3 cellular contexts compared by ENCODE assay signal in genomic region chr10:15369642-15370211, GRCh38.
TF ChIP-seq lines count a peak whose summit lies in the region.

No MANE protein-coding gene starts in this region.

TF ChIP-seq in A549, 52 proteins besides CTCF, POLR2A, EP300 and RAD21:
- TF ChIP-seq SMC3 (IDR thresholded peaks at IDR 0.05) (no peak), ESRRA (IDR thresholded peaks at IDR 0.05; ENCODE audit: borderline replicate concordance, low read length) (no peak), MYC (IDR thresholded peaks at IDR 0.05; ENCODE audit: borderline replicate concordance, low read length) (no peak), MAFK (IDR thresholded peaks at IDR 0.05; ENCODE audit: partially characterized antibody) (no peak), MAZ (IDR thresholded peaks at IDR 0.05; ENCODE audit: borderline replicate concordance, low read depth, low read length) (no peak), HOXA7 (CRISPR knock-in tag; IDR thresholded peaks at IDR 0.05) (no peak), CBX8 (IDR thresholded peaks at IDR 0.05) (no peak), ZFP36 (IDR thresholded peaks at IDR 0.05; ENCODE audit: borderline replicate concordance, partially characterized antibody) (no peak), CHD2 (IDR thresholded peaks at IDR 0.05; ENCODE audit: low read length, partially characterized antibody) (no peak)
- TF ChIP-seq, protein P1, sequence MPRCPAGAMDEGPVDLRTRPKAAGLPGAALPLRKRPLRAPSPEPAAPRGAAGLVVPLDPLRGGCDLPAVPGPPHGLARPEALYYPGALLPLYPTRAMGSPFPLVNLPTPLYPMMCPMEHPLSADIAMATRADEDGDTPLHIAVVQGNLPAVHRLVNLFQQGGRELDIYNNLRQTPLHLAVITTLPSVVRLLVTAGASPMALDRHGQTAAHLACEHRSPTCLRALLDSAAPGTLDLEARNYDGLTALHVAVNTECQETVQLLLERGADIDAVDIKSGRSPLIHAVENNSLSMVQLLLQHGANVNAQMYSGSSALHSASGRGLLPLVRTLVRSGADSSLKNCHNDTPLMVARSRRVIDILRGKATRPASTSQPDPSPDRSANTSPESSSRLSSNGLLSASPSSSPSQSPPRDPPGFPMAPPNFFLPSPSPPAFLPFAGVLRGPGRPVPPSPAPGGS (IDR thresholded peaks at IDR 0.05), result no peak
- TF ChIP-seq, protein P2, sequence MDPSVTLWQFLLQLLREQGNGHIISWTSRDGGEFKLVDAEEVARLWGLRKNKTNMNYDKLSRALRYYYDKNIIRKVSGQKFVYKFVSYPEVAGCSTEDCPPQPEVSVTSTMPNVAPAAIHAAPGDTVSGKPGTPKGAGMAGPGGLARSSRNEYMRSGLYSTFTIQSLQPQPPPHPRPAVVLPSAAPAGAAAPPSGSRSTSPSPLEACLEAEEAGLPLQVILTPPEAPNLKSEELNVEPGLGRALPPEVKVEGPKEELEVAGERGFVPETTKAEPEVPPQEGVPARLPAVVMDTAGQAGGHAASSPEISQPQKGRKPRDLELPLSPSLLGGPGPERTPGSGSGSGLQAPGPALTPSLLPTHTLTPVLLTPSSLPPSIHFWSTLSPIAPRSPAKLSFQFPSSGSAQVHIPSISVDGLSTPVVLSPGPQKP (IDR thresholded peaks at IDR 0.05; ENCODE audit: low read depth, low read length), result no peak

TF ChIP-seq in HEK293, 187 proteins besides CTCF, POLR2A, EP300 and RAD21:
- TF ChIP-seq ZBTB8A (tag by site-specific recombination; IDR thresholded peaks at IDR 0.05) (0 out of 2 replicates have a peak, but pooled peaks have one; percentile 31), ZSCAN16 (tag by site-specific recombination; IDR thresholded peaks at IDR 0.05) (peak; percentile 98), PRDM10 (tag by site-specific recombination; IDR thresholded peaks at IDR 0.05) (peak; percentile 29; the same call in 1 of the 2 replicates), ZFP41 (tag by site-specific recombination; IDR thresholded peaks at IDR 0.05; ENCODE audit: borderline replicate concordance) (no peak), ZFP3 (tag by site-specific recombination; IDR thresholded peaks at IDR 0.05; ENCODE audit: low read depth) (0 out of 2 replicates have a peak, but pooled peaks have one; percentile 16), ZBTB48 (tag by site-specific recombination; IDR thresholded peaks at IDR 0.05) (peak; percentile 55), ZNF600 (tag by site-specific recombination; IDR thresholded peaks at IDR 0.05) (peak; percentile 73), ZBTB20 (tag by site-specific recombination; IDR thresholded peaks at IDR 0.05) (peak; percentile 64), ZBTB17 (tag by site-specific recombination; IDR thresholded peaks at IDR 0.05) (0 out of 2 replicates have a peak, but pooled peaks have one; percentile 43)
- TF ChIP-seq, protein P3, sequence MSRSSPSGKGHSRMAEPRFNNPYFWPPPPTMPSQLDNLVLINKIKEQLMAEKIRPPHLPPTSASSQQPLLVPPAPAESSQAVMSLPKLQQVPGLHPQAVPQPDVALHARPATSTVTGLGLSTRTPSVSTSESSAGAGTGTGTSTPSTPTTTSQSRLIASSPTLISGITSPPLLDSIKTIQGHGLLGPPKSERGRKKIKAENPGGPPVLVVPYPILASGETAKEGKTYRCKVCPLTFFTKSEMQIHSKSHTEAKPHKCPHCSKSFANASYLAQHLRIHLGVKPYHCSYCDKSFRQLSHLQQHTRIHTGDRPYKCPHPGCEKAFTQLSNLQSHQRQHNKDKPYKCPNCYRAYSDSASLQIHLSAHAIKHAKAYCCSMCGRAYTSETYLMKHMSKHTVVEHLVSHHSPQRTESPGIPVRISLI (tag by site-specific recombination; IDR thresholded peaks at IDR 0.05), result 0 out of 2 replicates have a peak, but pooled peaks have one; percentile 33
- TF ChIP-seq, protein P4, sequence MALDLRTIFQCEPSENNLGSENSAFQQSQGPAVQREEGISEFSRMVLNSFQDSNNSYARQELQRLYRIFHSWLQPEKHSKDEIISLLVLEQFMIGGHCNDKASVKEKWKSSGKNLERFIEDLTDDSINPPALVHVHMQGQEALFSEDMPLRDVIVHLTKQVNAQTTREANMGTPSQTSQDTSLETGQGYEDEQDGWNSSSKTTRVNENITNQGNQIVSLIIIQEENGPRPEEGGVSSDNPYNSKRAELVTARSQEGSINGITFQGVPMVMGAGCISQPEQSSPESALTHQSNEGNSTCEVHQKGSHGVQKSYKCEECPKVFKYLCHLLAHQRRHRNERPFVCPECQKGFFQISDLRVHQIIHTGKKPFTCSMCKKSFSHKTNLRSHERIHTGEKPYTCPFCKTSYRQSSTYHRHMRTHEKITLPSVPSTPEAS (tag by site-specific recombination; IDR thresholded peaks at IDR 0.05), result no peak
TF ChIP-seq in HEK293: peak in this region for 9.

TF ChIP-seq in K562, 482 proteins besides CTCF, POLR2A, EP300 and RAD21:
- TF ChIP-seq RFX7 (CRISPR knock-in tag; IDR thresholded peaks at IDR 0.05) (no peak), CHD1 (IDR thresholded peaks at IDR 0.05; ENCODE audit: low read length) (peak; percentile 10), FOXJ2 (tag; IDR thresholded peaks at IDR 0.05) (no peak), SP1 (CRISPR knock-in tag; IDR thresholded peaks at IDR 0.05) (0 out of 2 replicates have a peak, but pooled peaks have one; percentile 20), POLR2G (IDR thresholded peaks at IDR 0.05; ENCODE audit: low read depth, low read length) (peak; percentile 12; the same call in 1 of the 2 replicates), RBBP5 (IDR thresholded peaks at IDR 0.05; ENCODE audit: borderline replicate concordance, insufficient read depth, low read length, poor library complexity, severe bottlenecking) (peak; percentile 72), CBX8 (IDR thresholded peaks at IDR 0.05; ENCODE audit: borderline replicate concordance, extremely low read depth, low read depth, low read length, poor library complexity, severe bottlenecking) (peak; percentile 38), ZFX (CRISPR knock-in tag; IDR thresholded peaks at IDR 0.05) (peak; percentile 34; the same call in 1 of the 2 replicates)
- TF ChIP-seq, protein P5, sequence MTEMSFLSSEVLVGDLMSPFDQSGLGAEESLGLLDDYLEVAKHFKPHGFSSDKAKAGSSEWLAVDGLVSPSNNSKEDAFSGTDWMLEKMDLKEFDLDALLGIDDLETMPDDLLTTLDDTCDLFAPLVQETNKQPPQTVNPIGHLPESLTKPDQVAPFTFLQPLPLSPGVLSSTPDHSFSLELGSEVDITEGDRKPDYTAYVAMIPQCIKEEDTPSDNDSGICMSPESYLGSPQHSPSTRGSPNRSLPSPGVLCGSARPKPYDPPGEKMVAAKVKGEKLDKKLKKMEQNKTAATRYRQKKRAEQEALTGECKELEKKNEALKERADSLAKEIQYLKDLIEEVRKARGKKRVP (CRISPR knock-in tag; IDR thresholded peaks at IDR 0.05), result no peak
- TF ChIP-seq, protein P6, sequence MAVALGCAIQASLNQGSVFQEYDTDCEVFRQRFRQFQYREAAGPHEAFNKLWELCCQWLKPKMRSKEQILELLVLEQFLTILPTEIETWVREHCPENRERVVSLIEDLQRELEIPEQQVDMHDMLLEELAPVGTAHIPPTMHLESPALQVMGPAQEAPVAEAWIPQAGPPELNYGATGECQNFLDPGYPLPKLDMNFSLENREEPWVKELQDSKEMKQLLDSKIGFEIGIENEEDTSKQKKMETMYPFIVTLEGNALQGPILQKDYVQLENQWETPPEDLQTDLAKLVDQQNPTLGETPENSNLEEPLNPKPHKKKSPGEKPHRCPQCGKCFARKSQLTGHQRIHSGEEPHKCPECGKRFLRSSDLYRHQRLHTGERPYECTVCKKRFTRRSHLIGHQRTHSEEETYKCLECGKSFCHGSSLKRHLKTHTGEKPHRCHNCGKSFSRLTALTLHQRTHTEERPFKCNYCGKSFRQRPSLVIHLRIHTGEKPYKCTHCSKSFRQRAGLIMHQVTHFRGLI (CRISPR knock-in tag; IDR thresholded peaks at IDR 0.05), result no peak
